8 cellular contexts compared by ENCODE assay signal in genomic region chr16:16861546-16861945, GRCh38.
DNase-seq lines count a peak whose midpoint lies in the region; ATAC-seq, FAIRE-seq and TF ChIP-seq lines count a peak whose summit lies in the region.

No MANE protein-coding gene starts in this region.

- H3K27ac ChIP-seq in VCaP, result no peak overlapping the region
- no peak overlapping the region for H3K27ac ChIP-seq in left lung

- no peak for TF ChIP-seq POLR2A in NB4 (IDR thresholded peaks at IDR 0.05; ENCODE audit: extremely low read depth, insufficient read length)

- no peaks in the 10 kb centered on the region for H3K9me3 ChIP-seq in left lung

- no peak overlapping the region for H3K4me3 ChIP-seq in NB4 (ENCODE audit: low read depth, low read length)
- no peak overlapping the region for H3K4me3 ChIP-seq in bronchial epithelial cell (ENCODE audit: low read depth, low read length)
- H3K4me3 ChIP-seq in left lung, result no peak overlapping the region

- TF ChIP-seq CTCF in NB4 (IDR thresholded peaks at IDR 0.05; ENCODE audit: low read depth, low read length), result peak; percentile 73
- TF ChIP-seq CTCF in VCaP (conservative IDR thresholded peaks at IDR 0.05), result peak; percentile 81
- peak; percentile 24 for TF ChIP-seq CTCF in bronchial epithelial cell (IDR thresholded peaks at IDR 0.05; ENCODE audit: insufficient read depth, low read length, severe bottlenecking)
- TF ChIP-seq CTCF in left lung (IDR thresholded peaks at IDR 0.05), result peak; percentile 60 to 75

- H3K27me3 ChIP-seq in bronchial epithelial cell (ENCODE audit: control insufficient read depth, insufficient read depth, low read length), result no peaks in the 10 kb centered on the region
- H3K27me3 ChIP-seq in left lung, result peaks cover 0 to 26% of the 10 kb centered on the region in 2 donors

- FAIRE-seq in bronchial epithelial cell (lab: Jason Lieb, UNC), result no peak

- H3K4me1 ChIP-seq in left lung, result no peaks in the 10 kb centered on the region

- intact Hi-C loops in left lung (cut with DNase I), result loop anchor here in 1 of 2 donors (10.0 kb wide), 1 partner anchor 713 kb away; no protein-coding TSS in a partner anchor

- peak; percentile 50 for DNase-seq in DMS53 (lab: John Stamatoyannopoulos, UW)
- no peak for DNase-seq in DMS53 treated with DMSO at 0.1 percent for 48 hours (lab: John Stamatoyannopoulos, UW; ENCODE audit: unreplicated experiment)
- DNase-seq in NB4 (ENCODE audit: low read depth), result peak; percentile 49
- peak; percentile 1 for DNase-seq in bronchial epithelial cell (ENCODE audit: low read depth)
- peak in 1 of 2 donors; percentile 35 for DNase-seq in left lung
- DNase-seq in stimulated activated CD4-positive, alpha-beta T cell treated with anti-CD3 and anti-CD28 coated beads, TNF-alpha, amount 100 ng/mL, for 48 hours (ENCODE audit: low read depth in 3 of 3), result peak; percentile 13 to 36 (median 23)

- no peaks in the 10 kb centered on the region for H3K36me3 ChIP-seq in bronchial epithelial cell (ENCODE audit: control insufficient read depth, insufficient read depth, low read length)
- no peaks in the 10 kb centered on the region for H3K36me3 ChIP-seq in left lung

- ATAC-seq in left lung (peak; percentile 62), GM19324 (IDR thresholded peaks at IDR 0.05; ENCODE audit: low FRiP score, unreplicated experiment) (no peak)

Comparison
In these comparisons a context has a peak if more than half of its experiments do, and no peak if none do; other contexts are left out.
1. CTCF ChIP-seq: peak in every context shown above with its lines; median percentile 81 in VCaP; 73 in NB4; 68 in left lung; 24 in bronchial epithelial cell.